26 cellular contexts compared by ENCODE assay signal in the genomic region with DNA sequence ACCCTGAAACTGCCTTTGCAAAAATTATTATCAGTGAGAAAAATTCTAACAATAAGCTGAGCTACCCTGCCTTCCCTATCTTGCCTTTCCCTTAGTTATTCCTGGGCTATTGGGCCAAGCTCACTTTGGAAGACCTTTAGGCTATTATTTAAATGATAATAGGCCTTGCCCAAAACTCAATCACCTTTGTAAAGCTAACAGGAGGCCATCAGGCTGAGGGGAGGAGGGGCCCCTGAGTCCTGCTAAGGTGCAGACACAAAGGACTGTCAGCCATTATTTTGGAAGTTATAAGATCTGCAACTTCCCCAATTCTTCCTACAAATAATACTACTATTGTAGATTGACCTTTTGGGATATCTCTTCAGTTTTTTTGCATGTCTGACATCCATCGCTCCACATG.
DNase-seq lines count a peak whose midpoint lies in the region; ATAC-seq, FAIRE-seq and TF ChIP-seq lines count a peak whose summit lies in the region.
"Had no signal": no experiment of that assay in that cellular context is flagged by ENCODE, and none has a peak within 500 bp of the region (broad histone marks: within the 10 kb centered on the region; RNA-seq: fewer than 3 reads in every experiment).

No MANE protein-coding gene starts in this region.

- TF ChIP-seq RAD21 in A549 (conservative IDR thresholded peaks at IDR 0.05 in 1 of 2, IDR thresholded peaks at IDR 0.05 in 1 of 2) = no peak

- H3K9me3 Mint-ChIP-seq in activated naive CD8-positive, alpha-beta T cell treated with anti-CD3 and anti-CD28 coated beads, Interleukin-2, amount 50 U/mL, for 24 hours = no peaks in the 10 kb centered on the region
- H3K9me3 Mint-ChIP-seq: HFFc6 had no signal

- FAIRE-seq in A549 (lab: Jason Lieb, UNC) = no peak
- FAIRE-seq: A204.1, H54 had no signal

- H3K4me3 Mint-ChIP-seq in activated naive CD8-positive, alpha-beta T cell treated with anti-CD3 and anti-CD28 coated beads, Interleukin-2, amount 50 U/mL, for 24 hours = no peak overlapping the region
- H3K4me3 Mint-ChIP-seq: CD4-positive, CD25-positive, alpha-beta regulatory T cell; HFFc6 had no signal

- no peaks in the 10 kb centered on the region for H3K36me3 ChIP-seq in H7 (replicated peaks; ENCODE audit: control insufficient read depth, insufficient read depth, low read length)
- H3K36me3 ChIP-seq: BE2C had no signal

- H3K4me1 ChIP-seq in A549 = peaks cover 25% of the 10 kb centered on the region
- H3K4me1 ChIP-seq: BE2C had no signal

- no peak for ATAC-seq in A549
- ATAC-seq in GM21717 (IDR thresholded peaks at IDR 0.05; ENCODE audit: unreplicated experiment) = no peak
- no peak for ATAC-seq in activated naive CD8-positive, alpha-beta T cell treated with anti-CD3 and anti-CD28 coated beads, Interleukin-2, amount 50 U/mL, for 24 hours
- ATAC-seq: PC-3 had no signal

- WGBS in A549 (ENCODE audit: missing lambda C conversion rate) = 100% methylated on average over 1 of the region's 1 CpG

- H3K27me3 Mint-ChIP-seq in activated naive CD8-positive, alpha-beta T cell treated with anti-CD3 and anti-CD28 coated beads, Interleukin-2, amount 50 U/mL, for 24 hours = peaks cover 2% of the 10 kb centered on the region
- H3K27me3 Mint-ChIP-seq: CD4-positive, CD25-positive, alpha-beta regulatory T cell had no signal

- TF ChIP-seq EP300 in A549 (IDR thresholded peaks at IDR 0.05) = no peak

- no peak overlapping the region for H3K4me2 ChIP-seq in A549
- H3K4me2 ChIP-seq: KMS-11 had no signal

- H3K27ac ChIP-seq in A549 (peak overlapping the region; percentile 77; a peak in 4 of 6 replicates), VCaP (peak overlapping the region; percentile 72)
- H3K27ac ChIP-seq: KMS-11, SK-N-MC had no signal

- no peak for TF ChIP-seq POLR2A in A549 (IDR thresholded peaks at IDR 0.05; ENCODE audit: low read length)

- POLR2A ChIA-PET in A549 (lab: Yijun Ruan, JAX) = no interaction called here

- DNase-seq in A549 (ENCODE audit: low read depth in 1 of 2, low spot score in 1 of 2) (no peak), H7 (peak; percentile 13), iPS-NIHi7 (ENCODE audit: extremely low spot score) (peak; percentile 31), T-helper 9 cell (no peak), SIG-M5 (lab: John Stamatoyannopoulos, UW) (no peak)
- no peak for DNase-seq in activated naive CD8-positive, alpha-beta T cell treated with anti-CD3 and anti-CD28 coated beads, Interleukin-2, amount 50 U/mL, for 24 hours
- DNase-seq: BE2C; CD4-positive, CD25-positive, alpha-beta regulatory T cell; DMS79; HFFc6; IMR-90; NCI-H1694; NCI-H2081; NCI-H2171; NCI-H524 treated with DMSO at 0.1 percent for 48 hours; NCI-H82; PC-3; RPMI8226; SHP77; SW 1271 had no signal

- H3K27me3 ChIP-seq in H7 (ENCODE audit: control insufficient read depth, insufficient read depth, low read length) = no peaks in the 10 kb centered on the region
- H3K27me3 ChIP-seq: BE2C had no signal

- H3K4me3 ChIP-seq in A549 (no peak overlapping the region), H7 (ENCODE audit: insufficient read depth, low read depth, low read length) (no peak overlapping the region)
- H3K4me3 ChIP-seq: SK-N-MC had no signal

- TF ChIP-seq CTCF in A549 (IDR thresholded peaks at IDR 0.05) = no peak
- no peak for TF ChIP-seq CTCF in VCaP (conservative IDR thresholded peaks at IDR 0.05)

- CTCF ChIA-PET in A549 (lab: Yijun Ruan, JAX) = interaction anchor here (0.7 kb wide), 1 partner anchor 33 kb away, joined by 4 read pairs; no protein-coding TSS in a partner anchor

- no peaks in the 10 kb centered on the region for H3K9me3 ChIP-seq in A549
- H3K9me3 ChIP-seq: BE2C had no signal

- H3K4me1 Mint-ChIP-seq in activated naive CD8-positive, alpha-beta T cell treated with anti-CD3 and anti-CD28 coated beads, Interleukin-2, amount 50 U/mL, for 24 hours = no peaks in the 10 kb centered on the region
- H3K4me1 Mint-ChIP-seq: CD4-positive, CD25-positive, alpha-beta regulatory T cell had no signal

- H3K27ac Mint-ChIP-seq in activated naive CD8-positive, alpha-beta T cell treated with anti-CD3 and anti-CD28 coated beads, Interleukin-2, amount 50 U/mL, for 24 hours = no peak overlapping the region
- H3K27ac Mint-ChIP-seq: CD4-positive, CD25-positive, alpha-beta regulatory T cell had no signal

- H3K36me3 Mint-ChIP-seq in activated naive CD8-positive, alpha-beta T cell treated with anti-CD3 and anti-CD28 coated beads, Interleukin-2, amount 50 U/mL, for 24 hours (ENCODE audit: low read depth) = no peaks in the 10 kb centered on the region
- H3K36me3 Mint-ChIP-seq: CD4-positive, CD25-positive, alpha-beta regulatory T cell had no signal

TF ChIP-seq in A549, 52 proteins besides CTCF, POLR2A, EP300 and RAD21:
- no peak for TF ChIP-seq ZNF302 (CRISPR knock-in tag; IDR thresholded peaks at IDR 0.05)
- TF ChIP-seq MAZ (IDR thresholded peaks at IDR 0.05; ENCODE audit: borderline replicate concordance, low read depth, low read length) = no peak
- TF ChIP-seq RFX5 (IDR thresholded peaks at IDR 0.05) = no peak
- TF ChIP-seq, protein P1, sequence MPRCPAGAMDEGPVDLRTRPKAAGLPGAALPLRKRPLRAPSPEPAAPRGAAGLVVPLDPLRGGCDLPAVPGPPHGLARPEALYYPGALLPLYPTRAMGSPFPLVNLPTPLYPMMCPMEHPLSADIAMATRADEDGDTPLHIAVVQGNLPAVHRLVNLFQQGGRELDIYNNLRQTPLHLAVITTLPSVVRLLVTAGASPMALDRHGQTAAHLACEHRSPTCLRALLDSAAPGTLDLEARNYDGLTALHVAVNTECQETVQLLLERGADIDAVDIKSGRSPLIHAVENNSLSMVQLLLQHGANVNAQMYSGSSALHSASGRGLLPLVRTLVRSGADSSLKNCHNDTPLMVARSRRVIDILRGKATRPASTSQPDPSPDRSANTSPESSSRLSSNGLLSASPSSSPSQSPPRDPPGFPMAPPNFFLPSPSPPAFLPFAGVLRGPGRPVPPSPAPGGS (IDR thresholded peaks at IDR 0.05) = no peak
- no peak for TF ChIP-seq TP53 (CRISPR knock-in tag; IDR thresholded peaks at IDR 0.05)
- TF ChIP-seq FOXS1 (CRISPR knock-in tag; IDR thresholded peaks at IDR 0.05) = no peak
- TF ChIP-seq NPAS2 (CRISPR knock-in tag; IDR thresholded peaks at IDR 0.05; ENCODE audit: borderline replicate concordance) = no peak
- no peak for TF ChIP-seq EHF (CRISPR knock-in tag; IDR thresholded peaks at IDR 0.05)
- TF ChIP-seq, protein P2, sequence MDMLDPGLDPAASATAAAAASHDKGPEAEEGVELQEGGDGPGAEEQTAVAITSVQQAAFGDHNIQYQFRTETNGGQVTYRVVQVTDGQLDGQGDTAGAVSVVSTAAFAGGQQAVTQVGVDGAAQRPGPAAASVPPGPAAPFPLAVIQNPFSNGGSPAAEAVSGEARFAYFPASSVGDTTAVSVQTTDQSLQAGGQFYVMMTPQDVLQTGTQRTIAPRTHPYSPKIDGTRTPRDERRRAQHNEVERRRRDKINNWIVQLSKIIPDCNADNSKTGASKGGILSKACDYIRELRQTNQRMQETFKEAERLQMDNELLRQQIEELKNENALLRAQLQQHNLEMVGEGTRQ (IDR thresholded peaks at IDR 0.05) = no peak
- no peak for TF ChIP-seq EHMT2 (IDR thresholded peaks at IDR 0.05; ENCODE audit: low read depth)
- TF ChIP-seq, protein P3, sequence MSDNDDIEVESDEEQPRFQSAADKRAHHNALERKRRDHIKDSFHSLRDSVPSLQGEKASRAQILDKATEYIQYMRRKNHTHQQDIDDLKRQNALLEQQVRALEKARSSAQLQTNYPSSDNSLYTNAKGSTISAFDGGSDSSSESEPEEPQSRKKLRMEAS (IDR thresholded peaks at IDR 0.05) = no peak
- TF ChIP-seq MYC (IDR thresholded peaks at IDR 0.05; ENCODE audit: borderline replicate concordance, low read length) = no peak
- no peak for TF ChIP-seq RCOR1 (IDR thresholded peaks at IDR 0.05; ENCODE audit: low read depth, low read length)
- no peak for TF ChIP-seq ZC3H11A (IDR thresholded peaks at IDR 0.05)
- TF ChIP-seq MAFK (IDR thresholded peaks at IDR 0.05; ENCODE audit: partially characterized antibody) = no peak
- no peak for TF ChIP-seq HOXA7 (CRISPR knock-in tag; IDR thresholded peaks at IDR 0.05)
- no peak for TF ChIP-seq CHD2 (IDR thresholded peaks at IDR 0.05; ENCODE audit: low read length, partially characterized antibody)
- TF ChIP-seq SMC3 (IDR thresholded peaks at IDR 0.05) = no peak
- TF ChIP-seq NFE2L2 (conservative IDR thresholded peaks at IDR 0.05; ENCODE audit: low read length) = no peak

Comparison
In these comparisons a context has a peak if more than half of its experiments do, and no peak if none do; other contexts are left out.
1. DNase-seq: peak in H7 (single experiment) and iPS-NIHi7 (single experiment); none in A549 (0 of 2), T-helper 9 cell (single experiment), SIG-M5 (single experiment) and activated naive CD8-positive, alpha-beta T cell treated with anti-CD3 and anti-CD28 coated beads, Interleukin-2, amount 50 U/mL, for 24 hours (single experiment).